In genomic region chr13:23433171-23434153, GRCh38 we compare ENCODE assay signal across 8 cellular contexts. TPM values are rescaled to one million over a fixed set of nuclear protein-coding genes. Genes with fewer than 3 reads are reported as not detected.
DNase-seq lines count a peak whose midpoint lies in the region; ATAC-seq, FAIRE-seq and TF ChIP-seq lines count a peak whose summit lies in the region.

SACS (minus strand) TSS chr13:23433702; CDS start chr13:23411239, 22,463 bp downstream.

- 7 to 8% (median 7%) methylated on average over 17 to 26 of the region's 26 CpGs for WGBS in adrenal gland, 4 donors
- 8 to 9% methylated on average over 26 of the region's 26 CpGs for WGBS in pancreas, 2 donors

- H4K20me1 ChIP-seq in OCI-LY7 (ENCODE audit: insufficient read depth, low read length) = no peaks in the 10 kb centered on the region

- TF ChIP-seq CTCF in LNCaP clone FGC (IDR thresholded peaks at IDR 0.05; ENCODE audit: control insufficient read depth, extremely low read depth, insufficient read depth) (no peak), adrenal gland (IDR thresholded peaks at IDR 0.05) (no peak), pancreas (IDR thresholded peaks at IDR 0.05) (no peak), OCI-LY7 (conservative IDR thresholded peaks at IDR 0.05; ENCODE audit: low read length) (no peak)

- H2AFZ ChIP-seq in OCI-LY7 (ENCODE audit: low read length) = no peak within 1 kb of the TSS

- H3K4me2 ChIP-seq in OCI-LY7 (ENCODE audit: low read length) = no peak within 1 kb of the TSS

- intact Hi-C loops in adrenal gland (cut with DNase I) = no loop called here
- intact Hi-C loops in left cardiac atrium (cut with DNase I) = no loop called here
- intact Hi-C loops in pancreas (cut with DNase I) = no loop called here
- intact Hi-C loops in OCI-LY7 (cut with micrococcal nuclease; ENCODE audit: unreplicated experiment) = no loop called here

- DNase-seq in COR-L47 (lab: John Stamatoyannopoulos, UW) (peak; percentile 77), LNCaP clone FGC (ENCODE audit: low read depth) (no peak), adrenal gland (peak in 4 of 7 donors; percentile 14 to 61 (median 20)), left cardiac atrium (no peak), pancreas (peak in 5 of 6 donors; percentile 22 to 74 (median 36)), OCI-LY7 (ENCODE audit: low spot score) (no peak), CD1c-positive myeloid dendritic cell (ENCODE audit: extremely low spot score) (no peak), NCI-H1436 treated with DMSO at 0.1 percent for 48 hours (lab: John Stamatoyannopoulos, UW) (no peak)

- no peaks in the 10 kb centered on the region for H3K9me2 ChIP-seq in OCI-LY7 (ENCODE audit: insufficient read depth, low read length)

- no TSS peak for BruUV-seq in OCI-LY7 (replicated peaks; lab: Mats Ljungman, UMichigan)

- H3K4me1 ChIP-seq in adrenal gland (replicated peaks in 1 of 2) = peaks cover 0 to 4% of the 10 kb centered on the region in 2 donors
- peaks cover 0 to 6% (median 1%) of the 10 kb centered on the region in 3 donors for H3K4me1 ChIP-seq in pancreas
- no peaks in the 10 kb centered on the region for H3K4me1 ChIP-seq in OCI-LY7 (ENCODE audit: insufficient read depth, low read length, poor library complexity, severe bottlenecking)

- H3K36me3 ChIP-seq in adrenal gland (replicated peaks in 1 of 2) (no peaks in the 10 kb centered on the region), pancreas (no peaks in the 10 kb centered on the region), OCI-LY7 (ENCODE audit: insufficient read depth, low read length) (no peaks in the 10 kb centered on the region)

- H3K79me2 ChIP-seq in OCI-LY7 (ENCODE audit: insufficient read depth, low read depth, low read length) = no peaks in the 10 kb centered on the region

- H3K4me3 ChIP-seq in LNCaP clone FGC (ENCODE audit: low read depth, low read length) (peak within 1 kb of the TSS; percentile 68), adrenal gland (peak within 1 kb of the TSS in 1 of 4 donors; percentile 48), pancreas (peak within 1 kb of the TSS; percentile 41 to 78 (median 54)), OCI-LY7 (ENCODE audit: low read depth, low read length, poor library complexity, severe bottlenecking) (no peak within 1 kb of the TSS)

- H3K27me3 ChIP-seq in adrenal gland (peaks cover 4% of the 10 kb centered on the region), pancreas (no peaks in the 10 kb centered on the region)

- ATAC-seq in left cardiac atrium (peak; percentile 85 to 86), pancreas (peak; percentile 87 to 95 (median 91))

- H3K27ac ChIP-seq in adrenal gland = peak within 1 kb of the TSS in 1 of 5 donors; percentile 10
- H3K27ac ChIP-seq in pancreas = peak within 1 kb of the TSS in 1 of 4 donors; percentile 37
- H3K27ac ChIP-seq in OCI-LY7 (ENCODE audit: low read depth, low read length, poor library complexity, severe bottlenecking) = no peak within 1 kb of the TSS

- POLR2A ChIA-PET in OCI-LY7 (lab: Charles Lee) = interaction anchor here (1.4 kb wide), 1 partner anchor 10 kb away, joined by 5 read pairs; no protein-coding TSS in a partner anchor

- CTCF ChIA-PET in OCI-LY7 (lab: Charles Lee; ENCODE audit: unreplicated experiment) = no interaction called here

- TF ChIP-seq POLR2A in adrenal gland (IDR thresholded peaks at IDR 0.05) = peak in 1 of 2 donors; percentile 18

- H3K9me3 ChIP-seq in adrenal gland (replicated peaks in 1 of 3) (no peaks in the 10 kb centered on the region), pancreas (no peaks in the 10 kb centered on the region), OCI-LY7 (ENCODE audit: low read length) (no peaks in the 10 kb centered on the region)

- no peak for FAIRE-seq in pancreas (lab: Jason Lieb, UNC)

RNA-seq across cellular contexts. Expression of gene SACS, which starts in this region (rescaled TPM):
- total RNA-seq in adrenal gland = 10 to 100 TPM in 2 of 8 donors, 1 to 10 TPM in 6; 5.9 to 11.8 (median 7.9) TPM
- polyA plus RNA-seq in adrenal gland = 1 to 10 TPM; 5.6 to 7.6 (median 6.4) TPM
- total RNA-seq in left cardiac atrium = 10 to 100 TPM; 12.1 to 23.3 TPM
- 1 to 10 TPM; 3.6 to 7.9 (median 5.3) TPM for total RNA-seq in pancreas
- polyA plus RNA-seq in pancreas = 1 to 10 TPM; 2.1 TPM
- 22.6 and 25.9 TPM in 2 replicates for total RNA-seq in OCI-LY7 (2014; rRNA removed; shearing (Covaris generic))
- 9.8 and 11.2 TPM in 2 replicates for total RNA-seq in OCI-LY7 (2022)

Comparison
In these comparisons a context has a peak if more than half of its experiments do, and no peak if none do; other contexts are left out.
1. DNase-seq: peak in COR-L47 (single experiment), adrenal gland (4 of 7) and pancreas (5 of 6); none in LNCaP clone FGC (single experiment), left cardiac atrium (single experiment), OCI-LY7 (single experiment), CD1c-positive myeloid dendritic cell (single experiment) and NCI-H1436 treated with DMSO at 0.1 percent for 48 hours (single experiment).